Comparison of ENCODE assay signal across 1 cellular context in the genomic region with DNA sequence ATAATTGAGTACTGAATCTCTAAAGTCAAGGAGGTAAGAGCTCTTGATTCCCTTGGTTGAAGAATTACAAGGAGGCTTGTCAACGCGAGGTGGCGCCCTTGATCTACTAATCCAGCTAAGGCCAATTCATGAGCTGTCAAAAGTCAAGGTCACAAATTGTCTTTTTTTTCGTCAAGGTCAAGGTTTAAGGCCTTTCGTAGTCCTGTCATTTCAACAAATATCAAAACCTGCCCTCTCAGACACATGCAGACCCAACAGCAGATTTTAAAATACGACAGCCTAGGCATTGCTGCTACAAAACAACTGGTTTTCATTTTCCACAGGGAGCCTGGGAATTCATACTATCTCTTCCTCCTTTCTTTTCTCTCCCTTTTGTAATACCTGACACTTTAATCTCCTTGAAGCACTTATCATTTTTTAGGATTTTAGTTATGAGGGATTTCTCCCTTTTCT.
TF ChIP-seq lines count a peak whose summit lies in the region.

No MANE protein-coding gene starts in this region.

TF ChIP-seq in Ishikawa, 13 proteins besides CTCF, POLR2A, EP300 and RAD21:
- TF ChIP-seq, protein P1, sequence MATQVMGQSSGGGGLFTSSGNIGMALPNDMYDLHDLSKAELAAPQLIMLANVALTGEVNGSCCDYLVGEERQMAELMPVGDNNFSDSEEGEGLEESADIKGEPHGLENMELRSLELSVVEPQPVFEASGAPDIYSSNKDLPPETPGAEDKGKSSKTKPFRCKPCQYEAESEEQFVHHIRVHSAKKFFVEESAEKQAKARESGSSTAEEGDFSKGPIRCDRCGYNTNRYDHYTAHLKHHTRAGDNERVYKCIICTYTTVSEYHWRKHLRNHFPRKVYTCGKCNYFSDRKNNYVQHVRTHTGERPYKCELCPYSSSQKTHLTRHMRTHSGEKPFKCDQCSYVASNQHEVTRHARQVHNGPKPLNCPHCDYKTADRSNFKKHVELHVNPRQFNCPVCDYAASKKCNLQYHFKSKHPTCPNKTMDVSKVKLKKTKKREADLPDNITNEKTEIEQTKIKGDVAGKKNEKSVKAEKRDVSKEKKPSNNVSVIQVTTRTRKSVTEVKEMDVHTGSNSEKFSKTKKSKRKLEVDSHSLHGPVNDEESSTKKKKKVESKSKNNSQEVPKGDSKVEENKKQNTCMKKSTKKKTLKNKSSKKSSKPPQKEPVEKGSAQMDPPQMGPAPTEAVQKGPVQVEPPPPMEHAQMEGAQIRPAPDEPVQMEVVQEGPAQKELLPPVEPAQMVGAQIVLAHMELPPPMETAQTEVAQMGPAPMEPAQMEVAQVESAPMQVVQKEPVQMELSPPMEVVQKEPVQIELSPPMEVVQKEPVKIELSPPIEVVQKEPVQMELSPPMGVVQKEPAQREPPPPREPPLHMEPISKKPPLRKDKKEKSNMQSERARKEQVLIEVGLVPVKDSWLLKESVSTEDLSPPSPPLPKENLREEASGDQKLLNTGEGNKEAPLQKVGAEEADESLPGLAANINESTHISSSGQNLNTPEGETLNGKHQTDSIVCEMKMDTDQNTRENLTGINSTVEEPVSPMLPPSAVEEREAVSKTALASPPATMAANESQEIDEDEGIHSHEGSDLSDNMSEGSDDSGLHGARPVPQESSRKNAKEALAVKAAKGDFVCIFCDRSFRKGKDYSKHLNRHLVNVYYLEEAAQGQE (IDR thresholded peaks at IDR 0.05; ENCODE audit: low read depth) = no peak
- TF ChIP-seq TCF12 (IDR thresholded peaks at IDR 0.05; ENCODE audit: low read depth) = no peak
